ENCODE assay signal across 8 cellular contexts in the genomic region with DNA sequence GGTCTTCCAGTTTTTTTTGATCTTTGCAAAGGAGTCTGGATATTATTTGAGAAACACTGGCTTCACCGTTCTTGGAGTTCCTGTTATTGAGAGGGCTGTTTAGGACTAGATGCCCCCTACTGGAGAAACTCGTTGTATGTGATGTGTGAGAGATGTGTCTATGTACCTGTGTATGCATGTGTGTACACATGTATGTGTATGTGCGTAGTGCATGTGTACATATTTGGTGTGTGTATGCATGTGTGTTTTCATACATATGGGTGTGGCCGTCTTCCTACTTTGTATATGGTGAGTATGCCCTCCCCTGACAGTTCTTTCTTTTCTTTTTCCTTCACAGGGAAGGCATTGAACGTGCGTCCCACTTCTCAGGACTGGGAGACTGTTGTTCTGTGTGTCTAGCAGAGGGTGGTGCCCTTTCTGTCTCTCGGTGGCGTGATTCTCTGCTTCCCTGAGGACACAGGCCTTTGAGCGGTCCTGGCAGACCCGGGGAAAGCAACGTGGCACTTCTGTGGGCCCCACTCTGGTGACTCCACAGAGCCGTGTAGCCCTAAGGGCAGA. TPM values are rescaled to one million over a fixed set of nuclear protein-coding genes. Genes with fewer than 3 reads are reported as not detected.
A peak's percentile ranks its signal among the peaks of the same experiment; 100 is the strongest.
DNase-seq lines count a peak whose midpoint lies in the region; ATAC-seq and TF ChIP-seq lines count a peak whose summit lies in the region.

No MANE protein-coding gene starts in this region.

- TF ChIP-seq EP300 in upper lobe of left lung (IDR thresholded peaks at IDR 0.05) = no peak

- no peaks in the 10 kb centered on the region for H4K20me1 ChIP-seq in OCI-LY3 (ENCODE audit: insufficient read depth, low read length)

- intact Hi-C loops in A673 (cut with micrococcal nuclease; ENCODE audit: unreplicated experiment) (loop anchor here (5.0 kb wide), 2 partner anchors 565 to 645 kb away; a partner anchor contains a TSS), left lung (cut with DNase I) (loop anchor here in 1 of 2 donors (5.0 kb wide), 1 partner anchor 65 kb away; no protein-coding TSS in a partner anchor)

- H3K9me3 ChIP-seq in A673 (ENCODE audit: low read depth, low read length, poor library complexity, severe bottlenecking) (no peaks in the 10 kb centered on the region), OCI-LY3 (ENCODE audit: insufficient read depth, low read length) (no peaks in the 10 kb centered on the region), left lung (no peaks in the 10 kb centered on the region), upper lobe of left lung (no peaks in the 10 kb centered on the region)

- no peak overlapping the region for H3K4me3 ChIP-seq in A673 (ENCODE audit: low read depth, low read length, poor library complexity, severe bottlenecking)
- H3K4me3 ChIP-seq in OCI-LY3 (ENCODE audit: low read length) = peak overlapping the region; percentile 37; the same call in 1 of the 2 replicates
- no peak overlapping the region for H3K4me3 ChIP-seq in cardiac fibroblast (replicated peaks in 1 of 2; ENCODE audit: low read depth in 2 of 2, low read length in 2 of 2)
- no peak overlapping the region for H3K4me3 ChIP-seq in left lung
- H3K4me3 ChIP-seq in upper lobe of left lung = no peak overlapping the region

- DNase-seq in A673 (ENCODE audit: low spot score) = peak; percentile 70
- DNase-seq in G401 (ENCODE audit: low spot score) = peak; percentile 72
- peak; percentile 88 to 89 for DNase-seq in cardiac fibroblast (ENCODE audit: low read depth in 2 of 2)
- DNase-seq in left lung = peak in 1 of 2 donors; percentile 17
- DNase-seq in upper lobe of left lung = no peak

- peak; percentile 73 for ATAC-seq in HG03378 (IDR thresholded peaks at IDR 0.05; ENCODE audit: unreplicated experiment)
- peak; percentile 75 for ATAC-seq in left lung
- ATAC-seq in upper lobe of left lung (ENCODE audit: low FRiP score in 2 of 2) = peak in 1 of 2 donors; percentile 74
- no peak for ATAC-seq in HG02759 (IDR thresholded peaks at IDR 0.05; ENCODE audit: unreplicated experiment)

- 0 out of 2 replicates have a peak overlapping the region, but pooled peaks have one; percentile 40 for H2AFZ ChIP-seq in OCI-LY3 (ENCODE audit: low read depth, low read length)

- no TSS peak for BruUV-seq in A673 (replicated peaks; lab: Mats Ljungman, UMichigan)

- WGBS in upper lobe of left lung, 2 donors = 59% methylated on average over 12 of the region's 12 CpGs

- H3K4me1 ChIP-seq in A673 (ENCODE audit: insufficient read depth, low read length, poor library complexity, severe bottlenecking) = no peaks in the 10 kb centered on the region
- H3K4me1 ChIP-seq in OCI-LY3 (ENCODE audit: low read length) = 0 out of 2 replicates have a peak, but pooled peaks cover 4% of the 10 kb centered on the region
- H3K4me1 ChIP-seq in left lung = peaks cover 0 to 12% of the 10 kb centered on the region in 2 donors
- no peaks in the 10 kb centered on the region for H3K4me1 ChIP-seq in upper lobe of left lung

- H3K27ac ChIP-seq in A673 (ENCODE audit: low read depth, low read length, poor library complexity, severe bottlenecking) = no peak overlapping the region
- no peak overlapping the region for H3K27ac ChIP-seq in OCI-LY3 (ENCODE audit: low read length)
- H3K27ac ChIP-seq in left lung = no peak overlapping the region
- no peak overlapping the region for H3K27ac ChIP-seq in upper lobe of left lung

- POLR2A ChIA-PET in A673 (lab: Charles Lee; ENCODE audit: low non-redundant PET) = no interaction called here

- in situ Hi-C loops in G401 (cut with HindIII; ENCODE audit: low sequenced_read_pairs) = no loop called here

- H3K79me2 ChIP-seq in OCI-LY3 (ENCODE audit: low read length) = no peaks in the 10 kb centered on the region

- peak; percentile 79 for TF ChIP-seq CTCF in A673 (conservative IDR thresholded peaks at IDR 0.05; ENCODE audit: low read depth, low read length)
- TF ChIP-seq CTCF in OCI-LY3 (IDR thresholded peaks at IDR 0.05; ENCODE audit: low read depth, low read length) = peak; percentile 65
- TF ChIP-seq CTCF in cardiac fibroblast (IDR thresholded peaks at IDR 0.05; ENCODE audit: low read depth, low read length) = peak; percentile 75
- TF ChIP-seq CTCF in left lung (IDR thresholded peaks at IDR 0.05) = peak; percentile 63 to 66
- TF ChIP-seq CTCF in upper lobe of left lung (IDR thresholded peaks at IDR 0.05) = peak; percentile 36 to 68 (median 57)

- no peaks in the 10 kb centered on the region for H3K36me3 ChIP-seq in A673 (ENCODE audit: insufficient read depth, low read length, poor library complexity, severe bottlenecking)
- no peaks in the 10 kb centered on the region for H3K36me3 ChIP-seq in OCI-LY3 (replicated peaks; ENCODE audit: low read depth, low read length)
- H3K36me3 ChIP-seq in left lung = no peaks in the 10 kb centered on the region
- no peaks in the 10 kb centered on the region for H3K36me3 ChIP-seq in upper lobe of left lung

- CTCF ChIA-PET in A673 (lab: Charles Lee) = no interaction called here

- no peak overlapping the region for H3K9ac ChIP-seq in OCI-LY3 (ENCODE audit: low read length)

- no peaks in the 10 kb centered on the region for H3K27me3 ChIP-seq in A673 (replicated peaks; ENCODE audit: insufficient read depth, low read depth, low read length, poor library complexity)
- H3K27me3 ChIP-seq in OCI-LY3 (ENCODE audit: low read depth, low read length) = no peaks in the 10 kb centered on the region
- H3K27me3 ChIP-seq in left lung = no peaks in the 10 kb centered on the region
- no peaks in the 10 kb centered on the region for H3K27me3 ChIP-seq in upper lobe of left lung

- TF ChIP-seq POLR2A in upper lobe of left lung (IDR thresholded peaks at IDR 0.05) = no peak

- peak overlapping the region; percentile 39 for H3K4me2 ChIP-seq in OCI-LY3 (ENCODE audit: low read length)

RNA-seq across cellular contexts. Expression of a gene that starts 3.0 kb away (rescaled TPM):
- total RNA-seq in A673 (2021) = not detected in 2 replicates
- total RNA-seq in G401 (2014; rRNA removed; shearing (Covaris generic)) = not detected in 2 replicates
- under 1 TPM in 1 of 2 donors, not detected in 1; 0.16 TPM for total RNA-seq in left lung
- total RNA-seq in upper lobe of left lung = under 1 TPM in 2 of 6 donors, not detected in 4; 0.30 to 0.79 TPM

RNA-seq across cellular contexts. Expression of a gene that starts 11.5 kb away (rescaled TPM):
- total RNA-seq in A673 (2021) (0.50 and 0.52 TPM in 2 replicates), left lung (under 1 TPM; 0.76 TPM), upper lobe of left lung (1 to 10 TPM in 1 of 6 donors, under 1 TPM in 4, not detected in 1; 0.22 to 1.1 (median 0.80) TPM)
- 0.68 and 0.95 TPM in 2 replicates for total RNA-seq in G401 (2014; rRNA removed; shearing (Covaris generic))

RNA-seq across cellular contexts. Expression of a gene that starts 23.4 kb away (rescaled TPM):
- total RNA-seq in A673 (2021) (not detected in 2 replicates), left lung (not detected), upper lobe of left lung (not detected)
- not detected in 2 replicates for total RNA-seq in G401 (2014; rRNA removed; shearing (Covaris generic))

RNA-seq across cellular contexts. Expression of a gene that starts 29.9 kb away (rescaled TPM):
- total RNA-seq in A673 (2021) = 5.9 TPM in 2 replicates
- 0.68 and 2.0 TPM in 2 replicates for total RNA-seq in G401 (2014; rRNA removed; shearing (Covaris generic))
- total RNA-seq in left lung = 10 to 100 TPM; 29.4 to 60.2 TPM
- total RNA-seq in upper lobe of left lung = 10 to 100 TPM; 25.6 to 56.8 (median 40.5) TPM

Comparison
In these comparisons a context has a peak if more than half of its experiments do, and no peak if none do; other contexts are left out.
1. DNase-seq: peak in A673 (single experiment), G401 (single experiment) and cardiac fibroblast (2 of 2); none in upper lobe of left lung (0 of 2).
2. Peak in every context shown above with its lines, with median percentiles within 50 percentile points of each other: CTCF ChIP-seq.